ENCODE assay signal across 31 cellular contexts in the genomic region with DNA sequence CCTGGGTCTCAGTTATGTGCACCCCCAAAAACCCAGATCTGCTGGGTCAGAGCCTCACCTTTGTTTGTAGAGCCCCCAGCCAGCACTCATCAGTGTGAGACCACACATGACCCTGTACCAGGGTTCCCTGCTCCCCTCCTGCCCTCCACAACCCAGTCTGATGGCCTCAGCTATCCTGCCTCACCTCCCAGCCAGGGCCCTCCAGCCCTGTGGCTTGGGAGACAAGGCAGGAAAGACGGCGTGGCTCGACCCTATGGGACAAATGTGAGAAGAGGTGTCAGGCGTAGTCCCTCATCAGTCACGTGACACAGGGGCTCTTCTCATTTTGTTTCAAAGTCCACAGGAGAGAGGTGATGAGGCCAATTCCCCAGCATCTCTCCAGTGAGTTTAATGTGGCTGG. TPM values are rescaled to one million over a fixed set of nuclear protein-coding genes. Genes with fewer than 3 reads are reported as not detected.
"Had no signal": no experiment of that assay in that cellular context is flagged by ENCODE, and none has a peak within 500 bp of the region (broad histone marks: within the 10 kb centered on the region; RNA-seq: fewer than 3 reads in every experiment).

No MANE protein-coding gene starts in this region.

- H3K9me3 ChIP-seq: esophagus muscularis mucosa, gastrocnemius medialis, heart right ventricle, left ventricle myocardium inferior, lower lobe of right lung, psoas muscle, sigmoid colon, stomach, thoracic aorta, transverse colon had no signal

- H3K27me3 Mint-ChIP-seq: memory B cell had no signal

- H3K36me3 Mint-ChIP-seq: memory B cell; mesothelial cell of epicardium; natural killer cell; stimulated activated naive B cell treated with anti-CD40 and anti-IgM and Interleukin-4, amounts not matched to agents 10 μg/mL and 1 μg/mL and 100 μg/mL, for 72 hours had no signal

- H3K27ac Mint-ChIP-seq: memory B cell; mesothelial cell of epicardium; natural killer cell; stimulated activated naive B cell treated with anti-CD40 and anti-IgM and Interleukin-4, amounts not matched to agents 10 μg/mL and 1 μg/mL and 100 μg/mL, for 72 hours had no signal

- H3K4me1 ChIP-seq: esophagus muscularis mucosa, lower lobe of right lung, sigmoid colon, stomach, transverse colon had no signal

- ATAC-seq: gastrocnemius medialis; heart right ventricle; left cardiac atrium; lower lobe of right lung; natural killer cell; psoas muscle; stimulated activated naive B cell treated with anti-CD40 and anti-IgM and Interleukin-4, amounts not matched to agents 10 μg/mL and 1 μg/mL and 100 μg/mL, for 72 hours had no signal

- H3K9me3 Mint-ChIP-seq: memory B cell, mesothelial cell of epicardium, natural killer cell, neural crest cell had no signal

- H3K4me3 ChIP-seq: esophagus muscularis mucosa, gastrocnemius medialis, heart right ventricle, left ventricle myocardium inferior, lower lobe of right lung, psoas muscle, sigmoid colon, skin epidermis, stomach, thoracic aorta, transverse colon had no signal

- H3K4me1 Mint-ChIP-seq: memory B cell; mesothelial cell of epicardium; natural killer cell; neural crest cell; stimulated activated naive B cell treated with anti-CD40 and anti-IgM and Interleukin-4, amounts not matched to agents 10 μg/mL and 1 μg/mL and 100 μg/mL, for 72 hours had no signal

- H3K36me3 ChIP-seq: esophagus muscularis mucosa, gastrocnemius medialis, heart right ventricle, left ventricle myocardium inferior, lower lobe of right lung, sigmoid colon, stomach, thoracic aorta, transverse colon had no signal

- H3K4me3 Mint-ChIP-seq: memory B cell; mesothelial cell of epicardium; natural killer cell; neural crest cell; stimulated activated naive B cell treated with anti-CD40 and anti-IgM and Interleukin-4, amounts not matched to agents 10 μg/mL and 1 μg/mL and 100 μg/mL, for 72 hours had no signal

- DNase-seq: cortex of kidney; effector memory CD4-positive, alpha-beta T cell; gastrocnemius medialis; heart right ventricle; kidney; left cardiac atrium; left ventricle myocardium inferior; lower lobe of right lung; natural killer cell; nucleus accumbens; psoas muscle; retina; sigmoid colon; stimulated activated CD4-positive, alpha-beta T cell treated with anti-CD3 and anti-CD28 coated beads, Interleukin-2, amount 100 ng/mL, for 24 hours; stimulated activated CD4-positive, alpha-beta T cell treated with anti-CD3 and anti-CD28 coated beads, Interleukin-4, amount 100 ng/mL, for 4 hours; stimulated activated naive B cell treated with anti-CD40 and anti-IgM and Interleukin-4, amounts not matched to agents 10 μg/mL and 1 μg/mL and 100 μg/mL, for 72 hours; stomach; substantia nigra; transverse colon had no signal

- H3K27ac ChIP-seq: epithelial cell of prostate, esophagus muscularis mucosa, gastrocnemius medialis, heart right ventricle, left ventricle myocardium inferior, lower lobe of right lung, psoas muscle, sigmoid colon, skin epidermis, stomach, thoracic aorta, transverse colon had no signal

- H3K27me3 ChIP-seq: gastrocnemius medialis, sigmoid colon had no signal

RNA-seq across cellular contexts. Expression of gene PRR23E, which starts 28.3 kb away (rescaled TPM):
- total RNA-seq: cerebellum, esophagus muscularis mucosa, fibroblast of villous mesenchyme, gastrocnemius medialis, heart right ventricle, kidney, left cardiac atrium, left ventricle myocardium inferior, lower lobe of right lung, mesothelial cell of epicardium, mucosa of gallbladder, myocyte, natural killer cell, neural crest cell, psoas muscle, sigmoid colon, stomach, thoracic aorta, transverse colon, urinary bladder had no signal
- polyA plus RNA-seq: heart right ventricle, psoas muscle, sigmoid colon, stomach, urinary bladder had no signal
